8 cellular contexts compared by ENCODE assay signal in genomic region chr3:51995346-51996156, GRCh38. TPM values are rescaled to one million over a fixed set of nuclear protein-coding genes. Genes with fewer than 3 reads are reported as not detected.
A peak's percentile ranks its signal among the peaks of the same experiment; 100 is the strongest.
DNase-seq lines count a peak whose midpoint lies in the region; ATAC-seq and TF ChIP-seq lines count a peak whose summit lies in the region.

RPL29 (minus strand) TSS chr3:51995895; CDS start chr3:51995461, 434 bp downstream.

- H2AFZ ChIP-seq in osteoblast (ENCODE audit: low read length), result peak within 1 kb of the TSS; percentile 78

- H3K9me3 ChIP-seq in osteoblast (ENCODE audit: low read depth, low read length) (no peaks in the 10 kb centered on the region), testis (no peaks in the 10 kb centered on the region)

- peak within 1 kb of the TSS; percentile 100 for H3K4me3 Mint-ChIP-seq in activated naive CD4-positive, alpha-beta T cell treated with anti-CD3 and anti-CD28 coated beads, Interleukin-2, amount 50 U/mL, for 24 hours

- H3K4me1 Mint-ChIP-seq in activated naive CD4-positive, alpha-beta T cell treated with anti-CD3 and anti-CD28 coated beads, Interleukin-2, amount 50 U/mL, for 24 hours, result peaks cover 24% of the 10 kb centered on the region

- TF ChIP-seq CTCF in osteoblast (IDR thresholded peaks at IDR 0.05; ENCODE audit: extremely low read depth, low read depth, low read length) (no peak), testis (IDR thresholded peaks at IDR 0.05) (peak in 2 of 3 experiments; percentile 15 to 28)

- H3K27ac Mint-ChIP-seq in activated naive CD4-positive, alpha-beta T cell treated with anti-CD3 and anti-CD28 coated beads, Interleukin-2, amount 50 U/mL, for 24 hours, result peak within 1 kb of the TSS; percentile 100

- peak within 1 kb of the TSS; percentile 99 for H3K4me2 ChIP-seq in osteoblast (ENCODE audit: insufficient read depth, low read length)

- H3K36me3 ChIP-seq in osteoblast (ENCODE audit: insufficient read depth, low read length) (peaks cover 32% of the 10 kb centered on the region), testis (ENCODE audit: low read depth, missing control alignments) (no peaks in the 10 kb centered on the region)

- intact Hi-C loops in testis (cut with DNase I; ENCODE audit: low total_unique reads), result no loop called here

- no peaks in the 10 kb centered on the region for H3K9me3 Mint-ChIP-seq in activated naive CD4-positive, alpha-beta T cell treated with anti-CD3 and anti-CD28 coated beads, Interleukin-2, amount 50 U/mL, for 24 hours

- H3K4me1 ChIP-seq in osteoblast (ENCODE audit: insufficient read depth, low read length) (peaks cover 16% of the 10 kb centered on the region), testis (peaks cover 14% of the 10 kb centered on the region)

- DNase-seq in NCI-H1092 (lab: John Stamatoyannopoulos, UW) (peak; percentile 85), SKM-1 (lab: John Stamatoyannopoulos, UW; ENCODE audit: unreplicated experiment) (peak; percentile 96), glomerular endothelial cell (ENCODE audit: extremely low read depth, low read depth, low spot score) (peak; percentile 80), osteoblast (ENCODE audit: insufficient read length, low spot score, missing footprints) (peak; percentile 98), testis (peak; percentile 94)

- ATAC-seq in HG02588 (IDR thresholded peaks at IDR 0.05; ENCODE audit: unreplicated experiment), result peak; percentile 75

- no peaks in the 10 kb centered on the region for H3K27me3 Mint-ChIP-seq in activated naive CD4-positive, alpha-beta T cell treated with anti-CD3 and anti-CD28 coated beads, Interleukin-2, amount 50 U/mL, for 24 hours

- H3K27me3 ChIP-seq in osteoblast (ENCODE audit: insufficient read depth, low read length) (peaks cover 5% of the 10 kb centered on the region), testis (no peaks in the 10 kb centered on the region)

- TF ChIP-seq POLR2A in testis (IDR thresholded peaks at IDR 0.05), result no peak

- peaks cover 15% of the 10 kb centered on the region for H4K20me1 ChIP-seq in osteoblast (ENCODE audit: insufficient read depth, low read length)

- H3K4me3 ChIP-seq in GM08714 (ENCODE audit: low read length) (peak within 1 kb of the TSS; percentile 80), osteoblast (ENCODE audit: insufficient read depth, low read length) (peak within 1 kb of the TSS; percentile 100), testis (peak within 1 kb of the TSS; percentile 70 to 92)

- H3K36me3 Mint-ChIP-seq in activated naive CD4-positive, alpha-beta T cell treated with anti-CD3 and anti-CD28 coated beads, Interleukin-2, amount 50 U/mL, for 24 hours, result peaks cover 24% of the 10 kb centered on the region

- 1% methylated on average over 25 to 40 of the region's 40 CpGs for WGBS in testis, 2 donors

- peak within 1 kb of the TSS; percentile 95 for H3K27ac ChIP-seq in osteoblast (ENCODE audit: low read depth, low read length)
- H3K27ac ChIP-seq in testis, result peak within 1 kb of the TSS; percentile 76 to 92

- H3K79me2 ChIP-seq in osteoblast (ENCODE audit: insufficient read depth, low read length), result peaks cover 29% of the 10 kb centered on the region

RNA-seq across cellular contexts. Expression of gene RPL29, which starts in this region (rescaled TPM):
- 1,365 and 2,409 TPM in 2 replicates for total RNA-seq in glomerular endothelial cell
- total RNA-seq in osteoblast, result 824 and 862 TPM in 2 replicates
- 100 to 1,000 TPM; 491 to 999 TPM for total RNA-seq in testis
- 965 TPM for polyA plus RNA-seq in testis (ENCODE audit: insufficient read depth, low read depth, low replicate concordance)

Comparison
In these comparisons a context has a peak if more than half of its experiments do, and no peak if none do; other contexts are left out.
1. Peak in every context shown above with its lines: DNase-seq, ATAC-seq, H3K4me3 ChIP-seq and H3K27ac ChIP-seq.